Comparison of ENCODE assay signal across 18 cellular contexts in the genomic region with DNA sequence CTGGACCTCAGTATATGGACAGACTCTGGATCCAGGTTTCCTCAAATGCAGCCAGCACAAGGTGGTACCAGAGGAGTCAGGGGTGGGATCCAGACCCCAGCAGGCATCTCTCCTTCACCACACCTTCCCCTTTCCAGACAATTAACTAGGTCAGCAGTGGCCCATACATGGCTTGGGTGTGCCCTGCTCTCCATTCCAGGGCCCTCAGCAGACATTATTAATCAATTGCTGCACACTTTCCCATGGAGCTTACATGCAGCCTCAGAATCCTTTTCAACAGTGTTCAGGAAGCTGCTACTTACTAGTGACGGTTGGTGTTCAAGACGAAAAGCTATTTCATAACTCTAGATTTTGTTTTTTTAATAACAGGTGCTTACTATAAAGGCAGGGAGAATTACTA. TPM values are rescaled to one million over a fixed set of nuclear protein-coding genes. Genes with fewer than 3 reads are reported as not detected.
A peak's percentile ranks its signal among the peaks of the same experiment; 100 is the strongest.
DNase-seq lines count a peak whose midpoint lies in the region; ATAC-seq and TF ChIP-seq lines count a peak whose summit lies in the region.
"Had no signal": no experiment of that assay in that cellular context is flagged by ENCODE, and none has a peak within 500 bp of the region (broad histone marks: within the 10 kb centered on the region; RNA-seq: fewer than 3 reads in every experiment).

No MANE protein-coding gene starts in this region.

- intact Hi-C loops in colonic mucosa (cut with DNase I), result no loop called here

- ATAC-seq in GM21423 (IDR thresholded peaks at IDR 0.05; ENCODE audit: unreplicated experiment), result no peak
- no peak for ATAC-seq in GM19035 (IDR thresholded peaks at IDR 0.05; ENCODE audit: unreplicated experiment)
- ATAC-seq: gastroesophageal sphincter had no signal

- H3K9me3 ChIP-seq in AG04450 (ENCODE audit: control insufficient read depth, insufficient read depth, low read length) (no peaks in the 10 kb centered on the region), colonic mucosa (no peaks in the 10 kb centered on the region)
- H3K9me3 ChIP-seq: adrenal gland, gastroesophageal sphincter, prostate gland, tibial nerve had no signal

- H3K4me3 ChIP-seq in AG04450 (ENCODE audit: low read depth, low read length) (no peak overlapping the region), brain microvascular endothelial cell (ENCODE audit: low read depth, low read length) (no peak overlapping the region), colonic mucosa (no peak overlapping the region)
- H3K4me3 ChIP-seq: adrenal gland, gastroesophageal sphincter, prostate gland, tibial nerve had no signal

- peaks cover 3% of the 10 kb centered on the region for H3K4me1 ChIP-seq in colonic mucosa
- H3K4me1 ChIP-seq: prostate gland had no signal

- H3K36me3 ChIP-seq in brain microvascular endothelial cell (replicated peaks), result peaks cover 3% of the 10 kb centered on the region
- no peaks in the 10 kb centered on the region for H3K36me3 ChIP-seq in colonic mucosa
- H3K36me3 ChIP-seq: adrenal gland, gastroesophageal sphincter, prostate gland, tibial nerve had no signal

- H3K27ac ChIP-seq in AG04450 (ENCODE audit: low read depth, low read length), result peak overlapping the region; percentile 63
- peak overlapping the region; percentile 23 for H3K27ac ChIP-seq in brain microvascular endothelial cell
- H3K27ac ChIP-seq in colonic mucosa, result no peak overlapping the region
- H3K27ac ChIP-seq: adrenal gland, gastroesophageal sphincter, prostate gland, tibial nerve had no signal

- DNase-seq in AG04450 (ENCODE audit: low read depth, low spot score) (no peak), HT1080 (ENCODE audit: low read depth) (peak; percentile 42), brain microvascular endothelial cell (peak; percentile 50), iris pigment epithelial cell (ENCODE audit: low read depth) (peak; percentile 54), UCSD-AML1 (lab: John Stamatoyannopoulos, UW; ENCODE audit: unreplicated experiment) (no peak), colonic mucosa (no peak)
- DNase-seq: activated CD4-positive, alpha-beta T cell treated with anti-CD3 and anti-CD28 coated beads, Interleukin-2, amount 10 ng/mL, durations not matched to agents 24 days and 14 days; activated T-cell treated with anti-CD3 and anti-CD28 coated beads, Interleukin-2, amount 50 U/mL, for 24 hours; adrenal gland; naive B cell; NCI-H1436 treated with DMSO at 0.1 percent for 48 hours; NCI-H526 treated with DMSO at 0.1 percent for 48 hours had no signal

- CTCF ChIA-PET in AG04450 (lab: Charles Lee), result interaction anchor here (2.3 to 3.8 kb wide), 4 partner anchors 8 to 108 kb away, joined by 9 to 14 read pairs (median 11); no protein-coding TSS in a partner anchor

- in situ Hi-C loops in brain microvascular endothelial cell (cut with HindIII; ENCODE audit: low pct_ligation_motif_present, low sequenced_read_pairs), result loop anchor here (10.0 kb wide), 1 partner anchor 107 kb away; no protein-coding TSS in a partner anchor

- H3K9ac ChIP-seq in colonic mucosa (ENCODE audit: low read depth in 2 of 2, low read length in 2 of 2), result no peak overlapping the region

- TF ChIP-seq CTCF in AG04450 (IDR thresholded peaks at IDR 0.05; ENCODE audit: low read depth, low read length) (no peak), brain microvascular endothelial cell (IDR thresholded peaks at IDR 0.05; ENCODE audit: low read depth, low read length, missing control alignments) (no peak), colonic mucosa (IDR thresholded peaks at IDR 0.05) (no peak)

- POLR2A ChIA-PET in AG04450 (lab: Yijun Ruan, JAX), result interaction anchor here (0.7 kb wide), 1 partner anchor 32 kb away, joined by 3 read pairs; no protein-coding TSS in a partner anchor

- H3K27me3 ChIP-seq in AG04450 (ENCODE audit: control insufficient read depth, insufficient read depth, low read length), result no peaks in the 10 kb centered on the region
- H3K27me3 ChIP-seq in brain microvascular endothelial cell (replicated peaks), result no peaks in the 10 kb centered on the region
- H3K27me3 ChIP-seq in colonic mucosa, result peaks cover 13% of the 10 kb centered on the region

RNA-seq across cellular contexts. Expression of a gene that starts 6.0 kb away (rescaled TPM):
- polyA plus RNA-seq in AG04450 (2011; rRNA removed), result 10.9 and 13.1 TPM in 2 replicates
- 4.8 and 5.6 TPM in 2 replicates for polyA minus RNA-seq in AG04450 (2011; rRNA and poly(A)+ RNA removed)
- total RNA-seq in HT1080 (2014; rRNA removed; shearing (Covaris generic)), result 105 and 114 TPM in 2 replicates
- 160 and 191 TPM in 2 replicates for polyA plus RNA-seq in HT1080 (2015; cell fraction: cytosol; rRNA removed)
- polyA plus RNA-seq in HT1080 (2015; cell fraction: nucleus; rRNA removed), result 525 and 611 TPM in 2 replicates
- total RNA-seq in colonic mucosa, result 1 to 10 TPM; 1.0 to 1.1 TPM
- total RNA-seq: activated CD4-positive, alpha-beta T cell treated with anti-CD3 and anti-CD28 coated beads, Interleukin-2, amount 10 ng/mL, durations not matched to agents 24 days and 14 days had no signal
- polyA plus RNA-seq: IgD-negative memory B cell had no signal

Comparison
In these comparisons a context has a peak if more than half of its experiments do, and no peak if none do; other contexts are left out.
1. DNase-seq: peak in HT1080 (single experiment), brain microvascular endothelial cell (single experiment) and iris pigment epithelial cell (single experiment); none in AG04450 (single experiment), UCSD-AML1 (single experiment) and colonic mucosa (single experiment).
2. RNA of a gene that starts 6.0 kb away (total RNA-seq): 105 to 114 TPM in HT1080; 1.0 to 1.1 TPM in colonic mucosa; every median in the first group is over 10 times any median in the second.